ENCODE assay signal across 1 cellular context in genomic region chr6:32865724-32866443, GRCh38.
A peak's percentile ranks its signal among the peaks of the same experiment; 100 is the strongest.
TF ChIP-seq lines count a peak whose summit lies in the region.

No MANE protein-coding gene starts in this region.

TF ChIP-seq in GM12878, 131 proteins besides CTCF, POLR2A, EP300 and RAD21:
- TF ChIP-seq SPI1 (IDR thresholded peaks at IDR 0.05; ENCODE audit: borderline replicate concordance, insufficient read depth, low read depth, low read length) (0 out of 2 replicates have a peak, but pooled peaks have one; percentile 4), RELB (IDR thresholded peaks at IDR 0.05; ENCODE audit: low read depth) (no peak), BCL11A (IDR thresholded peaks at IDR 0.05; ENCODE audit: low read depth, low read length) (no peak)
